In the genomic region with DNA sequence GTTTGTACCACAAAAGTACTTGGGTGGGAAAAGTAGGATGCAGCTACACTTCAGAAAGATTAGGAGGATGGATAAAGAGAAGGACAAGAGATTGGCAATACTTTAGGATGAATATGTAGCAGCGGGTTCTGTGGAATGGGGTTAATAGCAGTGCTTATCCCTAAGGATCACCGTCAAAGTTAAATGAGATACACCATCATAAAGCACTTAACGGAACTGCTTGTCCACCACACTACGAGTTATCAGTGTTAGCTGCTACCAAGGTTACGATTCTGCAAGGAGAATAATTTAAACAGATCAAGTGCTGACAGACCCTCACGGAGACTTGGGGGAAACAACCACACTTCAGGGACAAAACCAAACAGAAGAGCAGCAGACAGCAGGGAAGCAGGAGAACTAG, we compare ENCODE assay signal across 10 cellular contexts. TPM values are rescaled to one million over a fixed set of nuclear protein-coding genes. Genes with fewer than 3 reads are reported as not detected.
DNase-seq lines count a peak whose midpoint lies in the region; ATAC-seq and TF ChIP-seq lines count a peak whose summit lies in the region.
"Had no signal": no experiment of that assay in that cellular context is flagged by ENCODE, and none has a peak within 500 bp of the region (broad histone marks: within the 10 kb centered on the region; RNA-seq: fewer than 3 reads in every experiment).

No MANE protein-coding gene starts in this region.

- DNase-seq in activated CD8-positive, alpha-beta memory T cell treated with anti-CD3 and anti-CD28 coated beads, Interleukin-2, amount 10 ng/mL, durations not matched to agents 7 days and 5 days: no peak
- no peak for DNase-seq in activated CD8-positive, alpha-beta memory T cell treated with anti-CD3 and anti-CD28 coated beads, Interleukin-2, amount 50 U/mL, for 4 hours
- DNase-seq in activated naive CD4-positive, alpha-beta T cell treated with anti-CD3 and anti-CD28 coated beads, Interleukin-2, amount 50 U/mL, for 72 hours (ENCODE audit: low spot score in 2 of 2): no peak
- DNase-seq in kidney epithelial cell (ENCODE audit: low read depth) (no peak), thyroid gland (no peak), NCI-H2171 (lab: John Stamatoyannopoulos, UW) (no peak)
- DNase-seq: DMS153 had no signal

- H3K4me3 ChIP-seq in kidney epithelial cell (ENCODE audit: low read depth, low read length): peak overlapping the region; percentile 62
- H3K4me3 ChIP-seq in thyroid gland (replicated peaks in 1 of 3): peak overlapping the region in 2 of 3 donors; percentile 79 to 82

- no peaks in the 10 kb centered on the region for H3K36me3 ChIP-seq in kidney epithelial cell (ENCODE audit: control insufficient read depth, insufficient read depth, low read length)
- no peaks in the 10 kb centered on the region for H3K36me3 ChIP-seq in thyroid gland

- peak overlapping the region; percentile 92 for H3K4me3 Mint-ChIP-seq in activated CD8-positive, alpha-beta memory T cell treated with anti-CD3 and anti-CD28 coated beads, Interleukin-2, amount 10 ng/mL, durations not matched to agents 7 days and 5 days

- no peaks in the 10 kb centered on the region for H3K27me3 ChIP-seq in kidney epithelial cell (ENCODE audit: control insufficient read depth, insufficient read depth, low read length)
- H3K27me3 ChIP-seq in thyroid gland: no peaks in the 10 kb centered on the region

- no peaks in the 10 kb centered on the region for H3K9me3 ChIP-seq in thyroid gland
- H3K9me3 ChIP-seq: mucosa of descending colon had no signal

- TF ChIP-seq CTCF in kidney epithelial cell (IDR thresholded peaks at IDR 0.05; ENCODE audit: insufficient read depth, low read length, poor library complexity, severe bottlenecking) (no peak), thyroid gland (IDR thresholded peaks at IDR 0.05) (no peak)

- H3K27ac Mint-ChIP-seq in activated CD8-positive, alpha-beta memory T cell treated with anti-CD3 and anti-CD28 coated beads, Interleukin-2, amount 10 ng/mL, durations not matched to agents 7 days and 5 days: peak overlapping the region; percentile 76
- peak overlapping the region; percentile 89 to 96 for H3K27ac Mint-ChIP-seq in activated naive CD4-positive, alpha-beta T cell treated with anti-CD3 and anti-CD28 coated beads, Interleukin-2, amount 50 U/mL, for 72 hours

- no peak for ATAC-seq in activated CD8-positive, alpha-beta memory T cell treated with anti-CD3 and anti-CD28 coated beads, Interleukin-2, amount 10 ng/mL, durations not matched to agents 7 days and 5 days
- no peak for ATAC-seq in activated naive CD4-positive, alpha-beta T cell treated with anti-CD3 and anti-CD28 coated beads, Interleukin-2, amount 50 U/mL, for 72 hours
- no peak for ATAC-seq in GM18868 (IDR thresholded peaks at IDR 0.05; ENCODE audit: unreplicated experiment)
- ATAC-seq in GM21619 (IDR thresholded peaks at IDR 0.05; ENCODE audit: unreplicated experiment): no peak

- CTCF ChIA-PET in activated CD8-positive, alpha-beta memory T cell treated with anti-CD3 and anti-CD28 coated beads, Interleukin-2, amount 10 ng/mL, durations not matched to agents 7 days and 5 days (lab: Charles Lee): interaction anchor here (1.0 to 3.3 kb wide), 2 partner anchors 25 to 972 kb away, joined by 3 to 14 read pairs; no protein-coding TSS in a partner anchor

- H3K9me3 Mint-ChIP-seq in activated CD8-positive, alpha-beta memory T cell treated with anti-CD3 and anti-CD28 coated beads, Interleukin-2, amount 10 ng/mL, durations not matched to agents 7 days and 5 days (ENCODE audit: low read depth): no peaks in the 10 kb centered on the region
- H3K9me3 Mint-ChIP-seq in activated naive CD4-positive, alpha-beta T cell treated with anti-CD3 and anti-CD28 coated beads, Interleukin-2, amount 50 U/mL, for 72 hours: no peaks in the 10 kb centered on the region

- peaks cover 45% of the 10 kb centered on the region for H3K4me1 Mint-ChIP-seq in activated CD8-positive, alpha-beta memory T cell treated with anti-CD3 and anti-CD28 coated beads, Interleukin-2, amount 10 ng/mL, durations not matched to agents 7 days and 5 days

- no peak for TF ChIP-seq POLR2A in thyroid gland (IDR thresholded peaks at IDR 0.05)

- H3K4me1 ChIP-seq in thyroid gland: peaks cover 13 to 20% of the 10 kb centered on the region in 2 donors

- H3K27me3 Mint-ChIP-seq in activated CD8-positive, alpha-beta memory T cell treated with anti-CD3 and anti-CD28 coated beads, Interleukin-2, amount 10 ng/mL, durations not matched to agents 7 days and 5 days: peaks cover 5% of the 10 kb centered on the region

- peaks cover 17% of the 10 kb centered on the region for H3K36me3 Mint-ChIP-seq in activated CD8-positive, alpha-beta memory T cell treated with anti-CD3 and anti-CD28 coated beads, Interleukin-2, amount 10 ng/mL, durations not matched to agents 7 days and 5 days
- peaks cover 19 to 22% of the 10 kb centered on the region in 2 donors for H3K36me3 Mint-ChIP-seq in activated naive CD4-positive, alpha-beta T cell treated with anti-CD3 and anti-CD28 coated beads, Interleukin-2, amount 50 U/mL, for 72 hours

- intact Hi-C loops in thyroid gland (cut with DNase I): no loop called here

- WGBS in thyroid gland, 2 donors: 20% methylated on average over 6 of the region's 6 CpGs

- peak overlapping the region in 1 of 3 donors; percentile 52 for H3K27ac ChIP-seq in thyroid gland

RNA-seq across cellular contexts. Expression of gene SHQ1, which starts 1.0 kb away (rescaled TPM):
- 10 to 100 TPM; 27.4 to 30.7 TPM for total RNA-seq in activated CD8-positive, alpha-beta memory T cell treated with anti-CD3 and anti-CD28 coated beads, Interleukin-2, amount 10 ng/mL, durations not matched to agents 7 days and 5 days
- total RNA-seq in activated naive CD4-positive, alpha-beta T cell treated with anti-CD3 and anti-CD28 coated beads, Interleukin-2, amount 50 U/mL, for 72 hours: 10 to 100 TPM; 25.7 to 34.3 TPM
- 17.8 and 18.6 TPM in 2 replicates for total RNA-seq in kidney epithelial cell
- total RNA-seq in thyroid gland: 10 to 100 TPM; 17.7 to 33.7 (median 26.3) TPM

RNA-seq across cellular contexts. Expression of gene GXYLT2, which starts 40.6 kb away (rescaled TPM):
- total RNA-seq in activated CD8-positive, alpha-beta memory T cell treated with anti-CD3 and anti-CD28 coated beads, Interleukin-2, amount 10 ng/mL, durations not matched to agents 7 days and 5 days: not detected
- total RNA-seq in activated naive CD4-positive, alpha-beta T cell treated with anti-CD3 and anti-CD28 coated beads, Interleukin-2, amount 50 U/mL, for 72 hours: under 1 TPM in 1 of 2 donors, not detected in 1; 0.08 TPM
- total RNA-seq in kidney epithelial cell (7.4 and 9.3 TPM in 2 replicates), thyroid gland (10 to 100 TPM; 16.2 to 23.6 (median 19.6) TPM)
